In genomic region chr19:53879145-53880037, GRCh38 we compare ENCODE assay signal across 8 cellular contexts. TPM values are rescaled to one million over a fixed set of nuclear protein-coding genes. Genes with fewer than 3 reads are reported as not detected.
DNase-seq lines count a peak whose midpoint lies in the region; ATAC-seq, FAIRE-seq and TF ChIP-seq lines count a peak whose summit lies in the region.

No MANE protein-coding gene starts in this region.

- ATAC-seq in GM19463 (IDR thresholded peaks at IDR 0.05; ENCODE audit: unreplicated experiment) = peak; percentile 97
- peak; percentile 90 to 91 for ATAC-seq in activated naive CD4-positive, alpha-beta T cell treated with anti-CD3 and anti-CD28 coated beads, Interleukin-2, amount 50 U/mL, for 72 hours

- in situ Hi-C loops in SK-MEL-5 (cut with HindIII; ENCODE audit: low pct_unique_long_range_greater_than_20kb, low sequenced_read_pairs) = no loop called here

- H3K9ac ChIP-seq in subcutaneous abdominal adipose tissue (ENCODE audit: low read length in 5 of 5) = peak overlapping the region in 4 of 5 donors; percentile 1 to 88 (median 34)

- H3K36me3 Mint-ChIP-seq in activated naive CD4-positive, alpha-beta T cell treated with anti-CD3 and anti-CD28 coated beads, Interleukin-2, amount 50 U/mL, for 72 hours = peaks cover 6 to 24% of the 10 kb centered on the region in 2 donors
- H3K36me3 Mint-ChIP-seq in glutamatergic neuron (ENCODE audit: unreplicated experiment) = peaks cover 4% of the 10 kb centered on the region

- no peak overlapping the region for H3K4me3 Mint-ChIP-seq in glutamatergic neuron (ENCODE audit: unreplicated experiment)

- H3K27me3 ChIP-seq in subcutaneous abdominal adipose tissue (ENCODE audit: control insufficient read depth in 5 of 5, insufficient read depth in 4 of 5, low read length in 5 of 5) = peaks cover 16 to 37% (median 22%) of the 10 kb centered on the region in 5 donors

- no peak for TF ChIP-seq CTCF in glutamatergic neuron (IDR thresholded peaks at IDR 0.05; ENCODE audit: partially characterized antibody, unreplicated experiment)

- DNase-seq in C1 segment of cervical spinal cord (lab: John Stamatoyannopoulos, UW) (peak in 13 of 14 donors; percentile 47 to 96 (median 83)), HTR-8/SVneo (ENCODE audit: insufficient read length, low spot score) (peak; percentile 95), SK-MEL-5 (ENCODE audit: low read depth, low spot score) (peak; percentile 79), glutamatergic neuron (peak; percentile 100), occipital lobe (lab: John Stamatoyannopoulos, UW) (peak; percentile 92)
- DNase-seq in activated naive CD4-positive, alpha-beta T cell treated with anti-CD3 and anti-CD28 coated beads, Interleukin-2, amount 50 U/mL, for 72 hours (ENCODE audit: low spot score in 2 of 2) = peak; percentile 79 to 86

- H3K27me3 Mint-ChIP-seq in glutamatergic neuron (ENCODE audit: unreplicated experiment) = peaks cover 11% of the 10 kb centered on the region

- H3K4me1 Mint-ChIP-seq in glutamatergic neuron (ENCODE audit: low read depth, unreplicated experiment) = peaks cover 15% of the 10 kb centered on the region

- peak overlapping the region; percentile 66 to 90 (median 67) for H3K4me3 ChIP-seq in subcutaneous abdominal adipose tissue (ENCODE audit: low read depth in 1 of 5, low read length in 5 of 5)

- H3K4me1 ChIP-seq in subcutaneous abdominal adipose tissue (ENCODE audit: control insufficient read depth in 5 of 5, insufficient read depth in 5 of 5, low read length in 5 of 5) = peaks cover 4 to 37% (median 30%) of the 10 kb centered on the region in 5 donors

- no peaks in the 10 kb centered on the region for H3K9me3 Mint-ChIP-seq in activated naive CD4-positive, alpha-beta T cell treated with anti-CD3 and anti-CD28 coated beads, Interleukin-2, amount 50 U/mL, for 72 hours
- H3K9me3 Mint-ChIP-seq in glutamatergic neuron (ENCODE audit: unreplicated experiment) = peaks cover 6% of the 10 kb centered on the region

- H3K36me3 ChIP-seq in subcutaneous abdominal adipose tissue (ENCODE audit: control insufficient read depth in 5 of 5, insufficient read depth in 5 of 5, low read length in 5 of 5) = peaks cover 2 to 15% (median 12%) of the 10 kb centered on the region in 5 donors

- H3K27ac ChIP-seq in subcutaneous abdominal adipose tissue (ENCODE audit: low read depth, low read length) = no peak overlapping the region

- no peaks in the 10 kb centered on the region for H3K9me3 ChIP-seq in subcutaneous abdominal adipose tissue (ENCODE audit: control insufficient read depth in 5 of 5, low read length in 5 of 5)

- peak overlapping the region in 1 of 2 donors; percentile 15 for H3K27ac Mint-ChIP-seq in activated naive CD4-positive, alpha-beta T cell treated with anti-CD3 and anti-CD28 coated beads, Interleukin-2, amount 50 U/mL, for 72 hours
- peak overlapping the region; percentile 81 for H3K27ac Mint-ChIP-seq in glutamatergic neuron (ENCODE audit: unreplicated experiment)

- FAIRE-seq in HTR-8/SVneo (lab: Jason Lieb, UNC) = peak; percentile 92

RNA-seq across cellular contexts. Expression of gene PRKCG, which starts 2.6 kb away (rescaled TPM):
- not detected in 2 replicates for total RNA-seq in SK-MEL-5 (2014; rRNA removed; shearing (Covaris generic))
- polyA plus RNA-seq in SK-MEL-5 (2015; cell fraction: cytosol; rRNA removed) = 0.07 and 0.18 TPM in 2 replicates
- polyA plus RNA-seq in SK-MEL-5 (2015; cell fraction: nucleus; rRNA removed) = not detected in 2 replicates
- total RNA-seq in activated naive CD4-positive, alpha-beta T cell treated with anti-CD3 and anti-CD28 coated beads, Interleukin-2, amount 50 U/mL, for 72 hours = under 1 TPM in 1 of 2 donors, not detected in 1; 0.10 TPM
- total RNA-seq in glutamatergic neuron (ENCODE audit: unreplicated experiment) = 33.1 TPM
- 1.7 TPM for total RNA-seq in occipital lobe

RNA-seq across cellular contexts. Expression of gene MYADM, which starts 11.7 kb away (rescaled TPM):
- total RNA-seq in SK-MEL-5 (2014; rRNA removed; shearing (Covaris generic)) = 4.0 and 4.5 TPM in 2 replicates
- polyA plus RNA-seq in SK-MEL-5 (2015; cell fraction: cytosol; rRNA removed) = 17.8 and 23.4 TPM in 2 replicates
- 2.6 and 14.3 TPM in 2 replicates for polyA plus RNA-seq in SK-MEL-5 (2015; cell fraction: nucleus; rRNA removed)
- total RNA-seq in activated naive CD4-positive, alpha-beta T cell treated with anti-CD3 and anti-CD28 coated beads, Interleukin-2, amount 50 U/mL, for 72 hours = 10 to 100 TPM; 33.1 to 89.8 TPM
- total RNA-seq in glutamatergic neuron (ENCODE audit: unreplicated experiment) = 61.5 TPM
- total RNA-seq in occipital lobe = 3.3 TPM

RNA-seq across cellular contexts. Expression of gene CACNG7, which starts 29.7 kb away (rescaled TPM):
- not detected in 2 replicates for total RNA-seq in SK-MEL-5 (2014; rRNA removed; shearing (Covaris generic))
- polyA plus RNA-seq in SK-MEL-5 (2015; cell fraction: cytosol; rRNA removed) = 0.09 and 0.24 TPM in 2 replicates
- polyA plus RNA-seq in SK-MEL-5 (2015; cell fraction: nucleus; rRNA removed) = 0.47 TPM in 1 of 2 replicates, not detected in the other
- not detected for total RNA-seq in activated naive CD4-positive, alpha-beta T cell treated with anti-CD3 and anti-CD28 coated beads, Interleukin-2, amount 50 U/mL, for 72 hours
- total RNA-seq in glutamatergic neuron (ENCODE audit: unreplicated experiment) (60.4 TPM), occipital lobe (10.9 TPM)

RNA-seq across cellular contexts. Expression of gene NLRP12, which starts 55.3 kb away (rescaled TPM):
- not detected in 2 replicates for total RNA-seq in SK-MEL-5 (2014; rRNA removed; shearing (Covaris generic))
- polyA plus RNA-seq in SK-MEL-5 (2015; cell fraction: cytosol; rRNA removed) = 0.06 TPM in 1 of 2 replicates, not detected in the other
- not detected in 2 replicates for polyA plus RNA-seq in SK-MEL-5 (2015; cell fraction: nucleus; rRNA removed)
- total RNA-seq in activated naive CD4-positive, alpha-beta T cell treated with anti-CD3 and anti-CD28 coated beads, Interleukin-2, amount 50 U/mL, for 72 hours = not detected
- total RNA-seq in glutamatergic neuron (ENCODE audit: unreplicated experiment) = 0.12 TPM
- 0.16 TPM for total RNA-seq in occipital lobe

Comparison
In these comparisons a context has a peak if more than half of its experiments do, and no peak if none do; other contexts are left out.
1. RNA of gene PRKCG, which starts 2.6 kb away (total RNA-seq): 33.1 TPM in glutamatergic neuron (single experiment); 1.7 TPM in occipital lobe (single experiment), 0.10 TPM in activated naive CD4-positive, alpha-beta T cell treated with anti-CD3 and anti-CD28 coated beads, Interleukin-2, amount 50 U/mL, for 72 hours and not detected in SK-MEL-5; every median in the first group is over 10 times any median in the second.
2. RNA of gene CACNG7, which starts 29.7 kb away (total RNA-seq): 60.4 TPM in glutamatergic neuron (single experiment) and 10.9 TPM in occipital lobe (single experiment); not detected in SK-MEL-5 and not detected in activated naive CD4-positive, alpha-beta T cell treated with anti-CD3 and anti-CD28 coated beads, Interleukin-2, amount 50 U/mL, for 72 hours; every median in the first group is over 10 times any median in the second.
3. Peak in every context shown above with its lines, with median percentiles within 50 percentile points of each other: DNase-seq.